In the genomic region with DNA sequence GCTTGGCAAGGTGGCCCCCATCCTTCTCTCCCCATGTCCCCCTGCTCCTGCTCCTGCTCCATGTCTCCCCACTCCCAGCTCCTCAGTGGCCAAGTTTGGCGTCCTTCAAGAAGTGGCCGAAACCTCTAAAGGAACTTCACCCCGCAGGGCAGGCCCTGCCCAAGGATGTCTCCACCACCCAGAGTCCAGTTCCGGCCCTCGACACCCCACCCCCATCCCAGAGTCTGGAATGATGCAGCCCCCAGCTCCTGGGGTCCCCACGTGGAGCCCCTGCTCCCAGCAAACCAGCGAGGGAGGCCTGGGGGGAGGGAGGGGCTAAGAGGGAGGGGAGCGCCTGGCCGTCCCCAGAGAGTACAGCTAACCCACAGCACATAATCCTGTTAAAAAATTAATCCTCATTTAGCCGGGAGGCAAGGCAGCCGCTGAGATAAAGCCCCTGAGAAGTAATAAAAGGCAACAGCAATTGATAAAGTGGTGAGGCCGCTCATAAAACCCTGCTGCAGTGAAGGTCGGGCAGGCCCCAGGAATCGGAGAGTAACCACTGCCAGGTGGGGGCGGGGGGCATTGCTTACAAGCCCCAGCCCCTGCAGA, we compare ENCODE assay signal across 1 cellular context.
TF ChIP-seq lines count a peak whose summit lies in the region.

No MANE protein-coding gene starts in this region.

TF ChIP-seq in HEK293, 187 proteins besides CTCF, POLR2A, EP300 and RAD21 (continued from another document):
- TF ChIP-seq, protein P1, sequence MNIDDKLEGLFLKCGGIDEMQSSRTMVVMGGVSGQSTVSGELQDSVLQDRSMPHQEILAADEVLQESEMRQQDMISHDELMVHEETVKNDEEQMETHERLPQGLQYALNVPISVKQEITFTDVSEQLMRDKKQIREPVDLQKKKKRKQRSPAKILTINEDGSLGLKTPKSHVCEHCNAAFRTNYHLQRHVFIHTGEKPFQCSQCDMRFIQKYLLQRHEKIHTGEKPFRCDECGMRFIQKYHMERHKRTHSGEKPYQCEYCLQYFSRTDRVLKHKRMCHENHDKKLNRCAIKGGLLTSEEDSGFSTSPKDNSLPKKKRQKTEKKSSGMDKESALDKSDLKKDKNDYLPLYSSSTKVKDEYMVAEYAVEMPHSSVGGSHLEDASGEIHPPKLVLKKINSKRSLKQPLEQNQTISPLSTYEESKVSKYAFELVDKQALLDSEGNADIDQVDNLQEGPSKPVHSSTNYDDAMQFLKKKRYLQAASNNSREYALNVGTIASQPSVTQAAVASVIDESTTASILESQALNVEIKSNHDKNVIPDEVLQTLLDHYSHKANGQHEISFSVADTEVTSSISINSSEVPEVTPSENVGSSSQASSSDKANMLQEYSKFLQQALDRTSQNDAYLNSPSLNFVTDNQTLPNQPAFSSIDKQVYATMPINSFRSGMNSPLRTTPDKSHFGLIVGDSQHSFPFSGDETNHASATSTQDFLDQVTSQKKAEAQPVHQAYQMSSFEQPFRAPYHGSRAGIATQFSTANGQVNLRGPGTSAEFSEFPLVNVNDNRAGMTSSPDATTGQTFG (tag by site-specific recombination; IDR thresholded peaks at IDR 0.05; ENCODE audit: borderline replicate concordance): no peak
- TF ChIP-seq ZNF76 (tag by site-specific recombination; IDR thresholded peaks at IDR 0.05; ENCODE audit: borderline replicate concordance, low read depth): no peak
- no peak for TF ChIP-seq ZNF324 (tag by site-specific recombination; IDR thresholded peaks at IDR 0.05)
- TF ChIP-seq, protein P2, sequence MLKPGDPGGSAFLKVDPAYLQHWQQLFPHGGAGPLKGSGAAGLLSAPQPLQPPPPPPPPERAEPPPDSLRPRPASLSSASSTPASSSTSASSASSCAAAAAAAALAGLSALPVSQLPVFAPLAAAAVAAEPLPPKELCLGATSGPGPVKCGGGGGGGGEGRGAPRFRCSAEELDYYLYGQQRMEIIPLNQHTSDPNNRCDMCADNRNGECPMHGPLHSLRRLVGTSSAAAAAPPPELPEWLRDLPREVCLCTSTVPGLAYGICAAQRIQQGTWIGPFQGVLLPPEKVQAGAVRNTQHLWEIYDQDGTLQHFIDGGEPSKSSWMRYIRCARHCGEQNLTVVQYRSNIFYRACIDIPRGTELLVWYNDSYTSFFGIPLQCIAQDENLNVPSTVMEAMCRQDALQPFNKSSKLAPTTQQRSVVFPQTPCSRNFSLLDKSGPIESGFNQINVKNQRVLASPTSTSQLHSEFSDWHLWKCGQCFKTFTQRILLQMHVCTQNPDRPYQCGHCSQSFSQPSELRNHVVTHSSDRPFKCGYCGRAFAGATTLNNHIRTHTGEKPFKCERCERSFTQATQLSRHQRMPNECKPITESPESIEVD (tag by site-specific recombination; IDR thresholded peaks at IDR 0.05): no peak
- no peak for TF ChIP-seq ZNF157 (tag by site-specific recombination; IDR thresholded peaks at IDR 0.05)
- TF ChIP-seq ZNF169 (tag by site-specific recombination; IDR thresholded peaks at IDR 0.05): no peak
- no peak for TF ChIP-seq SCRT2 (tag by site-specific recombination; IDR thresholded peaks at IDR 0.05)
- TF ChIP-seq, protein P3, sequence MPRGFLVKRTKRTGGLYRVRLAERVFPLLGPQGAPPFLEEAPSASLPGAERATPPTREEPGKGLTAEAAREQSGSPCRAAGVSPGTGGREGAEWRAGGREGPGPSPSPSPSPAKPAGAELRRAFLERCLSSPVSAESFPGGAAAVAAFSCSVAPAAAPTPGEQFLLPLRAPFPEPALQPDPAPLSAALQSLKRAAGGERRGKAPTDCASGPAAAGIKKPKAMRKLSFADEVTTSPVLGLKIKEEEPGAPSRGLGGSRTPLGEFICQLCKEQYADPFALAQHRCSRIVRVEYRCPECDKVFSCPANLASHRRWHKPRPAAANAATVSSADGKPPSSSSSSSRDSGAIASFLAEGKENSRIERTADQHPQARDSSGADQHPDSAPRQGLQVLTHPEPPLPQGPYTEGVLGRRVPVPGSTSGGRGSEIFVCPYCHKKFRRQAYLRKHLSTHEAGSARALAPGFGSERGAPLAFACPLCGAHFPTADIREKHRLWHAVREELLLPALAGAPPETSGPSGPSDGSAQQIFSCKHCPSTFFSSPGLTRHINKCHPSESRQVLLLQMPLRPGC (tag by site-specific recombination; IDR thresholded peaks at IDR 0.05): no peak
